Comparison of ENCODE assay signal across 2 cellular contexts in genomic region chr2:36697424-36698066, GRCh38.
TF ChIP-seq lines count a peak whose summit lies in the region.

No MANE protein-coding gene starts in this region.

TF ChIP-seq in A549, 52 proteins besides CTCF, POLR2A, EP300 and RAD21 (continued from another document):
- TF ChIP-seq ATOH8 (CRISPR knock-in tag; IDR thresholded peaks at IDR 0.05; ENCODE audit: low read depth) (no peak), ESRRA (IDR thresholded peaks at IDR 0.05; ENCODE audit: borderline replicate concordance, low read length) (no peak), HOXB5 (CRISPR knock-in tag; IDR thresholded peaks at IDR 0.05) (no peak), E2F6 (IDR thresholded peaks at IDR 0.05; ENCODE audit: borderline replicate concordance, low read depth) (no peak), GATA3 (IDR thresholded peaks at IDR 0.05; ENCODE audit: borderline replicate concordance) (no peak), HOXB13 (CRISPR knock-in tag; IDR thresholded peaks at IDR 0.05; ENCODE audit: low read depth) (no peak), POLR2AphosphoS2 (conservative IDR thresholded peaks at IDR 0.05; ENCODE audit: low read length) (no peak), FOSB (CRISPR knock-in tag; IDR thresholded peaks at IDR 0.05) (no peak), CEBPB (IDR thresholded peaks at IDR 0.05) (no peak)

TF ChIP-seq in HEK293, 187 proteins besides CTCF, POLR2A, EP300 and RAD21 (continued from another document):
- TF ChIP-seq ZBTB11 (tag by site-specific recombination; conservative IDR thresholded peaks at IDR 0.05; ENCODE audit: low read depth): no peak
- no peak for TF ChIP-seq ZNF488 (tag by site-specific recombination; IDR thresholded peaks at IDR 0.05)
- TF ChIP-seq ZNF621 (tag by site-specific recombination; IDR thresholded peaks at IDR 0.05): no peak
- TF ChIP-seq ZNF121 (tag by site-specific recombination; IDR thresholded peaks at IDR 0.05): no peak
- peak; percentile 55; the same call in 1 of the 2 replicates for TF ChIP-seq TCF7L2 (IDR thresholded peaks at IDR 0.05; ENCODE audit: borderline replicate concordance, low read depth, low read length)
- no peak for TF ChIP-seq ZFHX2 (tag by site-specific recombination; conservative IDR thresholded peaks at IDR 0.05)
- TF ChIP-seq ZNF571 (tag by site-specific recombination; IDR thresholded peaks at IDR 0.05): no peak
- TF ChIP-seq GFI1B (tag by site-specific recombination; IDR thresholded peaks at IDR 0.05): 0 out of 2 replicates have a peak, but pooled peaks have one; percentile 31
- no peak for TF ChIP-seq ZNF664 (tag by site-specific recombination; IDR thresholded peaks at IDR 0.05)
- TF ChIP-seq ZNF426 (tag by site-specific recombination; IDR thresholded peaks at IDR 0.05): no peak
- no peak for TF ChIP-seq ZNF610 (tag by site-specific recombination; IDR thresholded peaks at IDR 0.05; ENCODE audit: borderline replicate concordance)
- TF ChIP-seq FEZF1 (tag by site-specific recombination; IDR thresholded peaks at IDR 0.05): peak; percentile 31; the same call in 1 of the 2 replicates
- no peak for TF ChIP-seq ZBTB49 (tag by site-specific recombination; IDR thresholded peaks at IDR 0.05; ENCODE audit: low read depth)
- no peak for TF ChIP-seq ZNF521 (tag by site-specific recombination; IDR thresholded peaks at IDR 0.05)
- TF ChIP-seq ZBTB48 (tag by site-specific recombination; IDR thresholded peaks at IDR 0.05): no peak
- TF ChIP-seq ZNF513 (tag by site-specific recombination; IDR thresholded peaks at IDR 0.05): no peak
- no peak for TF ChIP-seq BCL6B (tag by site-specific recombination; IDR thresholded peaks at IDR 0.05)
- no peak for TF ChIP-seq REPIN1 (tag by site-specific recombination; IDR thresholded peaks at IDR 0.05; ENCODE audit: low read depth)
- no peak for TF ChIP-seq KLF16 (tag by site-specific recombination; IDR thresholded peaks at IDR 0.05)
- TF ChIP-seq ZNF623 (tag by site-specific recombination; IDR thresholded peaks at IDR 0.05): no peak
- TF ChIP-seq ZNF19 (tag by site-specific recombination; IDR thresholded peaks at IDR 0.05; ENCODE audit: low read depth): no peak
- no peak for TF ChIP-seq ZNF169 (tag by site-specific recombination; IDR thresholded peaks at IDR 0.05)
- TF ChIP-seq ZNF175 (tag by site-specific recombination; IDR thresholded peaks at IDR 0.05): no peak
- no peak for TF ChIP-seq ZBTB26 (tag by site-specific recombination; optimal IDR thresholded peaks at IDR 0.05)
- no peak for TF ChIP-seq ZNF140 (tag by site-specific recombination; IDR thresholded peaks at IDR 0.05)
- TF ChIP-seq ZNF791 (tag by site-specific recombination; IDR thresholded peaks at IDR 0.05): no peak
- TF ChIP-seq ZNF843 (tag by site-specific recombination; IDR thresholded peaks at IDR 0.05): 0 out of 2 replicates have a peak, but pooled peaks have one; percentile 51
- TF ChIP-seq KLF7 (tag by site-specific recombination; IDR thresholded peaks at IDR 0.05; ENCODE audit: borderline replicate concordance): no peak
- TF ChIP-seq ZNF561 (tag by site-specific recombination; IDR thresholded peaks at IDR 0.05; ENCODE audit: borderline replicate concordance): no peak
- TF ChIP-seq ZNF10 (tag by site-specific recombination; IDR thresholded peaks at IDR 0.05): no peak
- no peak for TF ChIP-seq OVOL3 (tag by site-specific recombination; IDR thresholded peaks at IDR 0.05)
- peak; percentile 39; the same call in 1 of the 2 replicates for TF ChIP-seq PRDM6 (tag by site-specific recombination; IDR thresholded peaks at IDR 0.05)
- TF ChIP-seq MZF1 (tag by site-specific recombination; IDR thresholded peaks at IDR 0.05; ENCODE audit: borderline replicate concordance): no peak
- TF ChIP-seq HOXA7 (CRISPR knock-in tag; IDR thresholded peaks at IDR 0.05; ENCODE audit: borderline replicate concordance): no peak
- TF ChIP-seq BCL11A (tag by site-specific recombination; IDR thresholded peaks at IDR 0.05; ENCODE audit: low read depth): no peak
- no peak for TF ChIP-seq ZNF114 (tag by site-specific recombination; IDR thresholded peaks at IDR 0.05)
- TF ChIP-seq MEIS1 (CRISPR knock-in tag; IDR thresholded peaks at IDR 0.05; ENCODE audit: borderline replicate concordance): peak; percentile 27; the same call in 1 of the 2 replicates
